Comparison of ENCODE assay signal across 1 cellular context in genomic region chr7:26309089-26309488, GRCh38.
TF ChIP-seq lines count a peak whose summit lies in the region.

No MANE protein-coding gene starts in this region.

TF ChIP-seq in K562, 482 proteins besides CTCF, POLR2A, EP300 and RAD21 (continues in another document):
- TF ChIP-seq, protein P1, sequence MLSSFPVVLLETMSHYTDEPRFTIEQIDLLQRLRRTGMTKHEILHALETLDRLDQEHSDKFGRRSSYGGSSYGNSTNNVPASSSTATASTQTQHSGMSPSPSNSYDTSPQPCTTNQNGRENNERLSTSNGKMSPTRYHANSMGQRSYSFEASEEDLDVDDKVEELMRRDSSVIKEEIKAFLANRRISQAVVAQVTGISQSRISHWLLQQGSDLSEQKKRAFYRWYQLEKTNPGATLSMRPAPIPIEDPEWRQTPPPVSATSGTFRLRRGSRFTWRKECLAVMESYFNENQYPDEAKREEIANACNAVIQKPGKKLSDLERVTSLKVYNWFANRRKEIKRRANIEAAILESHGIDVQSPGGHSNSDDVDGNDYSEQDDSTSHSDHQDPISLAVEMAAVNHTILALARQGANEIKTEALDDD (IDR thresholded peaks at IDR 0.05) = peak; percentile 26; the same call in 1 of the 2 replicates
- no peak for TF ChIP-seq ZNF217 (CRISPR knock-in tag; IDR thresholded peaks at IDR 0.05)
- TF ChIP-seq SMARCA5 (IDR thresholded peaks at IDR 0.05) = no peak
- TF ChIP-seq DDX20 (tag; IDR thresholded peaks at IDR 0.05; ENCODE audit: low read depth) = no peak
- no peak for TF ChIP-seq ZNF764 (CRISPR knock-in tag; IDR thresholded peaks at IDR 0.05; ENCODE audit: low read depth)
- TF ChIP-seq DACH1 (IDR thresholded peaks at IDR 0.05; ENCODE audit: partially characterized antibody) = peak; percentile 14
- no peak for TF ChIP-seq ZNF407 (IDR thresholded peaks at IDR 0.05; ENCODE audit: low read depth)
- no peak for TF ChIP-seq THAP7 (CRISPR knock-in tag; IDR thresholded peaks at IDR 0.05)
- no peak for TF ChIP-seq ZNF431 (CRISPR knock-in tag; IDR thresholded peaks at IDR 0.05)
- no peak for TF ChIP-seq MNT (conservative IDR thresholded peaks at IDR 0.05)
- no peak for TF ChIP-seq ZNF134 (CRISPR knock-in tag; conservative IDR thresholded peaks at IDR 0.05)
- TF ChIP-seq TEAD4 (IDR thresholded peaks at IDR 0.05; ENCODE audit: low read length) = peak; percentile 68
- TF ChIP-seq TEAD4 (CRISPR knock-in tag; IDR thresholded peaks at IDR 0.05; ENCODE audit: borderline replicate concordance) = no peak
- TF ChIP-seq, protein P2, sequence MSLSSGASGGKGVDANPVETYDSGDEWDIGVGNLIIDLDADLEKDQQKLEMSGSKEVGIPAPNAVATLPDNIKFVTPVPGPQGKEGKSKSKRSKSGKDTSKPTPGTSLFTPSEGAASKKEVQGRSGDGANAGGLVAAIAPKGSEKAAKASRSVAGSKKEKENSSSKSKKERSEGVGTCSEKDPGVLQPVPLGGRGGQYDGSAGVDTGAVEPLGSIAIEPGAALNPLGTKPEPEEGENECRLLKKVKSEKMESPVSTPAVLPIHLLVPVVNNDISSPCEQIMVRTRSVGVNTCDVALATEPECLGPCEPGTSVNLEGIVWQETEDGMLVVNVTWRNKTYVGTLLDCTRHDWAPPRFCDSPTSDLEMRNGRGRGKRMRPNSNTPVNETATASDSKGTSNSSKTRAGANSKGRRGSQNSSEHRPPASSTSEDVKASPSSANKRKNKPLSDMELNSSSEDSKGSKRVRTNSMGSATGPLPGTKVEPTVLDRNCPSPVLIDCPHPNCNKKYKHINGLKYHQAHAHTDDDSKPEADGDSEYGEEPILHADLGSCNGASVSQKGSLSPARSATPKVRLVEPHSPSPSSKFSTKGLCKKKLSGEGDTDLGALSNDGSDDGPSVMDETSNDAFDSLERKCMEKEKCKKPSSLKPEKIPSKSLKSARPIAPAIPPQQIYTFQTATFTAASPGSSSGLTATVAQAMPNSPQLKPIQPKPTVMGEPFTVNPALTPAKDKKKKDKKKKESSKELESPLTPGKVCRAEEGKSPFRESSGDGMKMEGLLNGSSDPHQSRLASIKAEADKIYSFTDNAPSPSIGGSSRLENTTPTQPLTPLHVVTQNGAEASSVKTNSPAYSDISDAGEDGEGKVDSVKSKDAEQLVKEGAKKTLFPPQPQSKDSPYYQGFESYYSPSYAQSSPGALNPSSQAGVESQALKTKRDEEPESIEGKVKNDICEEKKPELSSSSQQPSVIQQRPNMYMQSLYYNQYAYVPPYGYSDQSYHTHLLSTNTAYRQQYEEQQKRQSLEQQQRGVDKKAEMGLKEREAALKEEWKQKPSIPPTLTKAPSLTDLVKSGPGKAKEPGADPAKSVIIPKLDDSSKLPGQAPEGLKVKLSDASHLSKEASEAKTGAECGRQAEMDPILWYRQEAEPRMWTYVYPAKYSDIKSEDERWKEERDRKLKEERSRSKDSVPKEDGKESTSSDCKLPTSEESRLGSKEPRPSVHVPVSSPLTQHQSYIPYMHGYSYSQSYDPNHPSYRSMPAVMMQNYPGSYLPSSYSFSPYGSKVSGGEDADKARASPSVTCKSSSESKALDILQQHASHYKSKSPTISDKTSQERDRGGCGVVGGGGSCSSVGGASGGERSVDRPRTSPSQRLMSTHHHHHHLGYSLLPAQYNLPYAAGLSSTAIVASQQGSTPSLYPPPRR (CRISPR knock-in tag; IDR thresholded peaks at IDR 0.05; ENCODE audit: borderline replicate concordance) = no peak
- TF ChIP-seq ZNF785 (CRISPR knock-in tag; IDR thresholded peaks at IDR 0.05) = no peak
- TF ChIP-seq CBFA2T2 (conservative IDR thresholded peaks at IDR 0.05) = peak; percentile 55
- TF ChIP-seq SMAD2 (IDR thresholded peaks at IDR 0.05; ENCODE audit: low read depth, low read length) = no peak
- TF ChIP-seq CEBPB (tag; IDR thresholded peaks at IDR 0.05) = peak; percentile 22; the same call in 1 of the 2 replicates
- TF ChIP-seq ZNF445 (CRISPR knock-in tag; IDR thresholded peaks at IDR 0.05; ENCODE audit: low read depth) = no peak
- TF ChIP-seq ETV5 (CRISPR knock-in tag; IDR thresholded peaks at IDR 0.05; ENCODE audit: low read depth) = no peak
- TF ChIP-seq, protein P3, sequence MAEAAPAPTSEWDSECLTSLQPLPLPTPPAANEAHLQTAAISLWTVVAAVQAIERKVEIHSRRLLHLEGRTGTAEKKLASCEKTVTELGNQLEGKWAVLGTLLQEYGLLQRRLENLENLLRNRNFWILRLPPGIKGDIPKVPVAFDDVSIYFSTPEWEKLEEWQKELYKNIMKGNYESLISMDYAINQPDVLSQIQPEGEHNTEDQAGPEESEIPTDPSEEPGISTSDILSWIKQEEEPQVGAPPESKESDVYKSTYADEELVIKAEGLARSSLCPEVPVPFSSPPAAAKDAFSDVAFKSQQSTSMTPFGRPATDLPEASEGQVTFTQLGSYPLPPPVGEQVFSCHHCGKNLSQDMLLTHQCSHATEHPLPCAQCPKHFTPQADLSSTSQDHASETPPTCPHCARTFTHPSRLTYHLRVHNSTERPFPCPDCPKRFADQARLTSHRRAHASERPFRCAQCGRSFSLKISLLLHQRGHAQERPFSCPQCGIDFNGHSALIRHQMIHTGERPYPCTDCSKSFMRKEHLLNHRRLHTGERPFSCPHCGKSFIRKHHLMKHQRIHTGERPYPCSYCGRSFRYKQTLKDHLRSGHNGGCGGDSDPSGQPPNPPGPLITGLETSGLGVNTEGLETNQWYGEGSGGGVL (CRISPR knock-in tag; IDR thresholded peaks at IDR 0.05) = no peak
- no peak for TF ChIP-seq U2AF2 (optimal IDR thresholded peaks at IDR 0.05; ENCODE audit: low read depth, low read length)
- peak; percentile 55 for TF ChIP-seq TCF3 (CRISPR knock-in tag; IDR thresholded peaks at IDR 0.05)
- peak; percentile 79 for TF ChIP-seq CBFA2T3 (IDR thresholded peaks at IDR 0.05)
- TF ChIP-seq MITF (IDR thresholded peaks at IDR 0.05) = no peak
- peak; percentile 55 for TF ChIP-seq TAL1 (IDR thresholded peaks at IDR 0.05)
- no peak for TF ChIP-seq ZNF584 (CRISPR knock-in tag; IDR thresholded peaks at IDR 0.05; ENCODE audit: low read depth)
- TF ChIP-seq SMAD4 (CRISPR knock-in tag; conservative IDR thresholded peaks at IDR 0.05) = peak; percentile 45; the same call in 1 of the 2 replicates
- 0 out of 4 replicates have a peak, but pooled peaks of 1 of the 2 experiments have one; percentile 24 for TF ChIP-seq ZMIZ1 (IDR thresholded peaks at IDR 0.05; ENCODE audit: low read depth in 2 of 2, low read length in 2 of 2)
- TF ChIP-seq NR2F6 (CRISPR knock-in tag; IDR thresholded peaks at IDR 0.05) = no peak
- TF ChIP-seq GABPA (tag; conservative IDR thresholded peaks at IDR 0.05; ENCODE audit: low read depth) = 0 out of 2 replicates have a peak, but pooled peaks have one; percentile 31
- TF ChIP-seq ARID1B (IDR thresholded peaks at IDR 0.05) = peak; percentile 69
- peak; percentile 42; the same call in 1 of the 2 replicates for TF ChIP-seq SMARCA4 (IDR thresholded peaks at IDR 0.05)
